ENCODE assay signal across 12 cellular contexts in genomic region chr16:745739-746138, GRCh38. TPM values are rescaled to one million over a fixed set of nuclear protein-coding genes. Genes with fewer than 3 reads are reported as not detected.
DNase-seq lines count a peak whose midpoint lies in the region; ATAC-seq and TF ChIP-seq lines count a peak whose summit lies in the region.
"Had no signal": no experiment of that assay in that cellular context is flagged by ENCODE, and none has a peak within 500 bp of the region (broad histone marks: within the 10 kb centered on the region; RNA-seq: fewer than 3 reads in every experiment).

No MANE protein-coding gene starts in this region.

- in situ Hi-C loops in gastrocnemius medialis (cut with MboI; ENCODE audit: low sequenced_read_pairs in 4 of 4), result no loop called here

- H3K9me3 ChIP-seq in OCI-LY1 (ENCODE audit: low read length) (no peaks in the 10 kb centered on the region), upper lobe of right lung (no peaks in the 10 kb centered on the region), gastrocnemius medialis (no peaks in the 10 kb centered on the region)

- H3K4me1 ChIP-seq in OCI-LY1 (ENCODE audit: insufficient read depth, low read length, severe bottlenecking) (peaks cover 5% of the 10 kb centered on the region), foreskin keratinocyte (no peaks in the 10 kb centered on the region), upper lobe of right lung (peaks cover 4% of the 10 kb centered on the region), gastrocnemius medialis (peaks cover 4% of the 10 kb centered on the region in 2 donors)

- no peak overlapping the region for H3K4me3 ChIP-seq in OCI-LY1 (ENCODE audit: low read depth, low read length, poor library complexity, severe bottlenecking)
- H3K4me3 ChIP-seq in upper lobe of right lung, result no peak overlapping the region
- H3K4me3 ChIP-seq in gastrocnemius medialis, result no peak overlapping the region

- H3F3A ChIP-seq in OCI-LY1 (ENCODE audit: insufficient read depth, low read length), result no peaks in the 10 kb centered on the region

- H3K36me3 ChIP-seq in OCI-LY1 (ENCODE audit: insufficient read depth, low read length), result no peaks in the 10 kb centered on the region
- H3K36me3 ChIP-seq in upper lobe of right lung, result no peaks in the 10 kb centered on the region
- no peaks in the 10 kb centered on the region for H3K36me3 ChIP-seq in gastrocnemius medialis

- H3K79me2 ChIP-seq in OCI-LY1 (ENCODE audit: insufficient read depth, low read length), result no peaks in the 10 kb centered on the region

- TF ChIP-seq CTCF in OCI-LY1 (IDR thresholded peaks at IDR 0.05; ENCODE audit: low read length), result peak; percentile 67
- TF ChIP-seq CTCF in foreskin keratinocyte (conservative IDR thresholded peaks at IDR 0.05), result peak; percentile 70
- peak; percentile 35 for TF ChIP-seq CTCF in upper lobe of right lung (IDR thresholded peaks at IDR 0.05)
- no peak for TF ChIP-seq CTCF in gastrocnemius medialis (IDR thresholded peaks at IDR 0.05 in 4 of 5, conservative IDR thresholded peaks at IDR 0.05 in 1 of 5)

- no peak overlapping the region for H3K4me2 ChIP-seq in OCI-LY1 (ENCODE audit: low read length)

- no peaks in the 10 kb centered on the region for H4K20me1 ChIP-seq in OCI-LY1 (ENCODE audit: insufficient read depth, low read length)

- H3K9me2 ChIP-seq in OCI-LY1 (ENCODE audit: low read depth, low read length), result no peaks in the 10 kb centered on the region

- peaks cover 4% of the 10 kb centered on the region; the same call in 1 of the 2 replicates for H3K27me3 ChIP-seq in OCI-LY1 (ENCODE audit: insufficient read depth, low read length)
- H3K27me3 ChIP-seq in foreskin keratinocyte, result no peaks in the 10 kb centered on the region
- peaks cover 3% of the 10 kb centered on the region for H3K27me3 ChIP-seq in upper lobe of right lung
- peaks cover 3 to 8% (median 5%) of the 10 kb centered on the region in 3 donors for H3K27me3 ChIP-seq in gastrocnemius medialis

- DNase-seq in stimulated activated CD4-positive, alpha-beta T cell treated with anti-CD3 and anti-CD28 coated beads, Interleukin-15, amount 100 ng/mL, for 24 hours, result peak; percentile 42
- DNase-seq in stimulated activated CD4-positive, alpha-beta T cell treated with anti-CD3 and anti-CD28 coated beads, Interleukin-4, amount 100 ng/mL, for 1 hour, result no peak
- no peak for DNase-seq in foreskin keratinocyte
- DNase-seq in upper lobe of right lung, result peak; percentile 73
- DNase-seq in activated effector memory CD4-positive, alpha-beta T cell treated with anti-CD3 and anti-CD28 coated beads, Interleukin-2, amount 50 U/mL, for 16 hours, result no peak
- DNase-seq in activated CD4-positive, CD25-positive, alpha-beta regulatory T cell (lab: John Stamatoyannopoulos, UW), result no peak
- no peak for DNase-seq in gastrocnemius medialis
- DNase-seq: DMS79, naive B cell, SIG-M5 had no signal

- intact Hi-C loops in upper lobe of right lung (cut with DNase I) (no loop called here), gastrocnemius medialis (cut with DNase I; ENCODE audit: low total_unique reads) (no loop called here)

- ATAC-seq in foreskin keratinocyte (peak; percentile 33), upper lobe of right lung (peak; percentile 37), gastrocnemius medialis (no peak)

- no peak overlapping the region for H2AFZ ChIP-seq in OCI-LY1 (ENCODE audit: low read length)

- H3K9ac ChIP-seq in OCI-LY1 (ENCODE audit: low read length), result no peak overlapping the region

- H3K27ac ChIP-seq in OCI-LY1 (ENCODE audit: low read depth, low read length, poor library complexity, severe bottlenecking) (no peak overlapping the region), foreskin keratinocyte (no peak overlapping the region), upper lobe of right lung (no peak overlapping the region), gastrocnemius medialis (no peak overlapping the region)
- H3K27ac ChIP-seq: epithelial cell of prostate had no signal

- TF ChIP-seq POLR2A in gastrocnemius medialis (IDR thresholded peaks at IDR 0.05), result no peak

RNA-seq across cellular contexts. Expression of gene CIAO3, which starts 4.9 kb away (rescaled TPM):
- 34.2 and 34.3 TPM in 2 replicates for total RNA-seq in foreskin keratinocyte
- 34.7 and 34.8 TPM in 2 replicates for polyA plus RNA-seq in foreskin keratinocyte
- 24.2 TPM for total RNA-seq in upper lobe of right lung
- 10 to 100 TPM; 16.1 to 48.5 (median 21.6) TPM for total RNA-seq in gastrocnemius medialis

RNA-seq across cellular contexts. Expression of gene MSLN, which starts 14.8 kb away (rescaled TPM):
- total RNA-seq in foreskin keratinocyte, result 21.3 and 72.9 TPM in 2 replicates
- 27.7 and 91.0 TPM in 2 replicates for polyA plus RNA-seq in foreskin keratinocyte
- 93.3 TPM for total RNA-seq in upper lobe of right lung
- total RNA-seq in gastrocnemius medialis, result not detected

RNA-seq across cellular contexts. Expression of gene HAGHL, which starts 18.8 kb away (rescaled TPM):
- total RNA-seq in foreskin keratinocyte (17.8 and 18.4 TPM in 2 replicates), upper lobe of right lung (8.9 TPM), gastrocnemius medialis (under 1 TPM in 2 of 4 donors, not detected in 2; 0.27 to 0.42 TPM)
- polyA plus RNA-seq in foreskin keratinocyte, result 20.6 and 21.2 TPM in 2 replicates

RNA-seq across cellular contexts. Expression of gene CCDC78, which starts 19.5 kb away (rescaled TPM):
- total RNA-seq in foreskin keratinocyte (2.7 and 2.9 TPM in 2 replicates), upper lobe of right lung (0.78 TPM), gastrocnemius medialis (not detected)
- 3.3 and 4.0 TPM in 2 replicates for polyA plus RNA-seq in foreskin keratinocyte

RNA-seq across cellular contexts. Expression of gene ANTKMT, which starts 24.8 kb away (rescaled TPM):
- total RNA-seq in foreskin keratinocyte, result 43.6 and 47.9 TPM in 2 replicates
- 42.0 and 47.0 TPM in 2 replicates for polyA plus RNA-seq in foreskin keratinocyte
- total RNA-seq in upper lobe of right lung, result 30.5 TPM
- 10 to 100 TPM; 20.9 to 84.0 (median 38.7) TPM for total RNA-seq in gastrocnemius medialis

Comparison
In these comparisons a context has a peak if more than half of its experiments do, and no peak if none do; other contexts are left out.
1. DNase-seq: peak in stimulated activated CD4-positive, alpha-beta T cell treated with anti-CD3 and anti-CD28 coated beads, Interleukin-15, amount 100 ng/mL, for 24 hours (single experiment) and upper lobe of right lung (single experiment); none in stimulated activated CD4-positive, alpha-beta T cell treated with anti-CD3 and anti-CD28 coated beads, Interleukin-4, amount 100 ng/mL, for 1 hour (single experiment), foreskin keratinocyte (0 of 2), activated effector memory CD4-positive, alpha-beta T cell treated with anti-CD3 and anti-CD28 coated beads, Interleukin-2, amount 50 U/mL, for 16 hours (single experiment), activated CD4-positive, CD25-positive, alpha-beta regulatory T cell (0 of 4) and gastrocnemius medialis (0 of 2).
2. CTCF ChIP-seq: peak in OCI-LY1 (single experiment), foreskin keratinocyte (single experiment) and upper lobe of right lung (single experiment); none in gastrocnemius medialis (0 of 5).
3. ATAC-seq: peak in foreskin keratinocyte (single experiment) and upper lobe of right lung (single experiment); none in gastrocnemius medialis (0 of 2).
4. RNA of gene MSLN, which starts 14.8 kb away (total RNA-seq): 93.3 TPM in upper lobe of right lung (single experiment) and 21.3 to 72.9 TPM in foreskin keratinocyte; not detected in gastrocnemius medialis; every median in the first group is over 10 times any median in the second.